Comparison of ENCODE assay signal across 9 cellular contexts in genomic region chr1:207823531-207823879, GRCh38.
DNase-seq lines count a peak whose midpoint lies in the region; ATAC-seq and TF ChIP-seq lines count a peak whose summit lies in the region.
"Had no signal": no experiment of that assay in that cellular context is flagged by ENCODE, and none has a peak within 500 bp of the region (broad histone marks: within the 10 kb centered on the region; RNA-seq: fewer than 3 reads in every experiment).

No MANE protein-coding gene starts in this region.

- intact Hi-C loops in posterior vena cava (cut with DNase I) = loop anchor here (10.0 kb wide), 2 partner anchors 141 to 769 kb away; partner anchors contain the start of genes PFKFB2 (in 1 of the 2) and YOD1 (in 1 of the 2)

- no peak for DNase-seq in AG10803 (ENCODE audit: low read depth)
- DNase-seq in Peyer's patch = no peak
- DNase-seq in epithelial cell of proximal tubule (ENCODE audit: low read depth) = no peak
- DNase-seq in posterior vena cava (ENCODE audit: low spot score) = no peak
- DNase-seq in SK-N-DZ (ENCODE audit: low spot score) = no peak
- DNase-seq in HUDEP-2 (lab: John Stamatoyannopoulos, UW; ENCODE audit: unreplicated experiment in 76 of 76) = no peak
- DNase-seq: NCI-H187 had no signal

- no peak for TF ChIP-seq CTCF in AG10803 (conservative IDR thresholded peaks at IDR 0.05; ENCODE audit: low read length)
- no peak for TF ChIP-seq CTCF in Peyer's patch (IDR thresholded peaks at IDR 0.05)
- TF ChIP-seq CTCF in epithelial cell of proximal tubule (conservative IDR thresholded peaks at IDR 0.05; ENCODE audit: low read depth, low read length) = no peak
- TF ChIP-seq CTCF in neutrophil (IDR thresholded peaks at IDR 0.05) = no peak

- no peak for ATAC-seq in HG03457 (IDR thresholded peaks at IDR 0.05; ENCODE audit: unreplicated experiment)

- no peak for TF ChIP-seq POLR2A in Peyer's patch (IDR thresholded peaks at IDR 0.05)

- peak overlapping the region; percentile 93 to 99 (median 96) for H3K27ac ChIP-seq in Peyer's patch
- H3K27ac ChIP-seq in neutrophil = peak overlapping the region; percentile 97

- H3K36me3 ChIP-seq in Peyer's patch (peaks cover 0 to 13% (median 0%) of the 10 kb centered on the region in 3 donors), neutrophil (peaks cover 12% of the 10 kb centered on the region)

- H3K27me3 ChIP-seq in Peyer's patch (no peaks in the 10 kb centered on the region), neutrophil (no peaks in the 10 kb centered on the region)

- peaks cover 0 to 68% (median 40%) of the 10 kb centered on the region in 4 donors for H3K4me1 ChIP-seq in Peyer's patch
- peaks cover 56 to 70% of the 10 kb centered on the region in 2 experiments for H3K4me1 ChIP-seq in neutrophil (ENCODE audit: control insufficient read depth in 1 of 2, insufficient read depth in 1 of 2, low read depth in 1 of 2, low read length in 1 of 2)

- H3K9me3 ChIP-seq in Peyer's patch (no peaks in the 10 kb centered on the region), neutrophil (no peaks in the 10 kb centered on the region)

- H3K4me3 ChIP-seq in AG10803 (ENCODE audit: low read length) = peak overlapping the region; percentile 70
- peak overlapping the region; percentile 65 to 85 (median 68) for H3K4me3 ChIP-seq in Peyer's patch
- peak overlapping the region; percentile 85 for H3K4me3 ChIP-seq in epithelial cell of proximal tubule (ENCODE audit: low read depth, low read length)
- peak overlapping the region; percentile 33 to 78 for H3K4me3 ChIP-seq in neutrophil (ENCODE audit: low read depth in 1 of 2, low read length in 1 of 2)
